In the genomic region with DNA sequence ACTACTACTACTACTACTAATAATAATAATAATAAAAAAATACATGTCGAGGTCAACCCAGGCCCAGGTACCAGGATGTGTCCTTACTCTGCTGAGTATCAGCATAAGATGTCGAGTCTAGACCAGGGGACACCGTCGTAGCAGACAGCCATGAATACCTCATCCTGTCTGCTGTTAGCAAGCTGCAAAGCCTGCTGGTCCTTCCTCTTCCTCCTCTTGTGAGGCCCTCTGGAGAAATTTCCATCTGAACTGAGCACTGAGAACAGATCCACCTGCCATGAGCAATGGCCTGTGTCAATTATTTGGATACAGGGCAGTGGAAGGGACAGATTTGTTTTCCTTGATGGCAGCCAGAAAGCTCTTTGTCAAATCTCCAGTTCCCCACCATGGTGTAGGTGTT, we compare ENCODE assay signal across 10 cellular contexts.
DNase-seq lines count a peak whose midpoint lies in the region; ATAC-seq and TF ChIP-seq lines count a peak whose summit lies in the region.
"Had no signal": no experiment of that assay in that cellular context is flagged by ENCODE, and none has a peak within 500 bp of the region (broad histone marks: within the 10 kb centered on the region; RNA-seq: fewer than 3 reads in every experiment).

No MANE protein-coding gene starts in this region.

- peak overlapping the region in 3 of 4 donors; percentile 90 to 99 (median 94) for H3K27ac ChIP-seq in body of pancreas
- H3K27ac ChIP-seq in lower lobe of right lung: no peak overlapping the region
- no peak overlapping the region for H3K27ac ChIP-seq in upper lobe of left lung
- H3K27ac ChIP-seq: adrenal gland had no signal

- H3K4me1 ChIP-seq in body of pancreas (peaks cover 74% of the 10 kb centered on the region), lower lobe of right lung (peaks cover 23% of the 10 kb centered on the region), upper lobe of left lung (peaks cover 6 to 15% (median 8%) of the 10 kb centered on the region in 4 donors)

- TF ChIP-seq EP300 in upper lobe of left lung (IDR thresholded peaks at IDR 0.05): no peak

- H3K27me3 ChIP-seq in body of pancreas (no peaks in the 10 kb centered on the region), lower lobe of right lung (ENCODE audit: low read depth) (no peaks in the 10 kb centered on the region), upper lobe of left lung (no peaks in the 10 kb centered on the region)
- H3K27me3 ChIP-seq: adrenal gland had no signal

- 79 to 94% methylated on average over 4 of the region's 4 CpGs for WGBS in body of pancreas, 2 donors
- WGBS in upper lobe of left lung, 2 donors: 68 to 100% methylated on average over 3 to 4 of the region's 4 CpGs

- TF ChIP-seq CTCF in GM12865 (IDR thresholded peaks at IDR 0.05; ENCODE audit: insufficient read depth, low read depth, low read length, missing control alignments) (no peak), body of pancreas (IDR thresholded peaks at IDR 0.05) (no peak), lower lobe of right lung (IDR thresholded peaks at IDR 0.05) (no peak), upper lobe of left lung (IDR thresholded peaks at IDR 0.05) (no peak)

- intact Hi-C loops in body of pancreas (cut with DNase I): no loop called here
- intact Hi-C loops in lower lobe of right lung (cut with DNase I): no loop called here

- H3K9me3 ChIP-seq in body of pancreas (no peaks in the 10 kb centered on the region), lower lobe of right lung (no peaks in the 10 kb centered on the region), upper lobe of left lung (no peaks in the 10 kb centered on the region)
- H3K9me3 ChIP-seq: adrenal gland had no signal

- H3K36me3 ChIP-seq in body of pancreas (replicated peaks in 1 of 2; ENCODE audit: insufficient read depth in 1 of 2, low read depth in 2 of 2): no peaks in the 10 kb centered on the region
- H3K36me3 ChIP-seq in lower lobe of right lung: no peaks in the 10 kb centered on the region
- no peaks in the 10 kb centered on the region for H3K36me3 ChIP-seq in upper lobe of left lung
- H3K36me3 ChIP-seq: adrenal gland had no signal

- ATAC-seq in GM19397 (IDR thresholded peaks at IDR 0.05; ENCODE audit: unreplicated experiment): peak; percentile 4
- peak; percentile 25 for ATAC-seq in HG03175 (IDR thresholded peaks at IDR 0.05; ENCODE audit: unreplicated experiment)
- ATAC-seq in body of pancreas: no peak
- ATAC-seq in left lobe of liver: no peak
- no peak for ATAC-seq in lower lobe of right lung
- ATAC-seq in upper lobe of left lung (ENCODE audit: low FRiP score in 2 of 2): no peak

- TF ChIP-seq POLR2A in body of pancreas (IDR thresholded peaks at IDR 0.05) (no peak), upper lobe of left lung (IDR thresholded peaks at IDR 0.05) (no peak)

- H3K4me3 ChIP-seq in GM12865 (ENCODE audit: low read depth, low read length): no peak overlapping the region
- H3K4me3 ChIP-seq in body of pancreas: no peak overlapping the region
- H3K4me3 ChIP-seq in lower lobe of right lung: no peak overlapping the region
- no peak overlapping the region for H3K4me3 ChIP-seq in upper lobe of left lung
- H3K4me3 ChIP-seq: adrenal gland had no signal

- DNase-seq in GM12865 (ENCODE audit: low read depth) (peak; percentile 50), body of pancreas (no peak), left lobe of liver (ENCODE audit: low spot score) (no peak), lower lobe of right lung (no peak), NCI-H1436 treated with DMSO at 0.1 percent for 48 hours (lab: John Stamatoyannopoulos, UW) (no peak), upper lobe of left lung (no peak)
- DNase-seq: adrenal gland, kidney glomerular epithelial cell had no signal

Comparison
In these comparisons a context has a peak if more than half of its experiments do, and no peak if none do; other contexts are left out.
1. ATAC-seq: peak in GM19397 (single experiment) and HG03175 (single experiment); none in body of pancreas (single experiment), left lobe of liver (single experiment), lower lobe of right lung (0 of 2) and upper lobe of left lung (0 of 2).
2. H3K27ac ChIP-seq: peak in body of pancreas (3 of 4); none in lower lobe of right lung (single experiment) and upper lobe of left lung (0 of 4).